In genomic region chr15:95447486-95447885, GRCh38 we compare ENCODE assay signal across 17 cellular contexts.
DNase-seq lines count a peak whose midpoint lies in the region; ATAC-seq and TF ChIP-seq lines count a peak whose summit lies in the region.
"Had no signal": no experiment of that assay in that cellular context is flagged by ENCODE, and none has a peak within 500 bp of the region (broad histone marks: within the 10 kb centered on the region; RNA-seq: fewer than 3 reads in every experiment).

No MANE protein-coding gene starts in this region.

- WGBS in neuronal stem cell (ENCODE audit: extremely low coverage in 2 of 2, insufficient read length in 2 of 2, insufficient replicate concordance in 1 of 2), 2 donors, result no CpG with 5 or more reads among the region's 4 CpGs

- no peak overlapping the region for H3K4ac ChIP-seq in neuronal stem cell (ENCODE audit: low read length)

- no peaks in the 10 kb centered on the region; the same call in 1 of the 2 replicates for H3K9me2 ChIP-seq in OCI-LY7 (ENCODE audit: insufficient read depth, low read length)

- H3K4me1 Mint-ChIP-seq in activated CD8-positive, alpha-beta memory T cell treated with anti-CD3 and anti-CD28 coated beads, Interleukin-2, amount 10 ng/mL, durations not matched to agents 7 days and 5 days, result peaks cover 24% of the 10 kb centered on the region
- peaks cover 29% of the 10 kb centered on the region for H3K4me1 Mint-ChIP-seq in CD4-positive, alpha-beta T cell (ENCODE audit: low read depth)
- peaks cover 39 to 52% of the 10 kb centered on the region in 2 donors for H3K4me1 Mint-ChIP-seq in immature natural killer cell
- H3K4me1 Mint-ChIP-seq: GM23338 had no signal

- H3K27me3 ChIP-seq in CD4-positive, alpha-beta T cell (ENCODE audit: control insufficient read depth, insufficient read depth, low read length), result no peaks in the 10 kb centered on the region
- no peaks in the 10 kb centered on the region for H3K27me3 ChIP-seq in neuronal stem cell (ENCODE audit: control insufficient read depth in 3 of 3, insufficient read depth in 3 of 3, low read depth in 1 of 3, low read length in 3 of 3)

- no TSS peak for BruUV-seq in OCI-LY7 (replicated peaks; lab: Mats Ljungman, UMichigan)

- no peak overlapping the region for H3K4me3 Mint-ChIP-seq in activated CD8-positive, alpha-beta memory T cell treated with anti-CD3 and anti-CD28 coated beads, Interleukin-2, amount 10 ng/mL, durations not matched to agents 7 days and 5 days
- H3K4me3 Mint-ChIP-seq in CD4-positive, alpha-beta T cell, result peak overlapping the region; percentile 56
- H3K4me3 Mint-ChIP-seq in immature natural killer cell, result peak overlapping the region in 4 of 5 donors; percentile 48 to 71 (median 68)
- H3K4me3 Mint-ChIP-seq: GM23338 had no signal

- H3K36me3 Mint-ChIP-seq in activated CD8-positive, alpha-beta memory T cell treated with anti-CD3 and anti-CD28 coated beads, Interleukin-2, amount 10 ng/mL, durations not matched to agents 7 days and 5 days, result peaks cover 3% of the 10 kb centered on the region
- H3K36me3 Mint-ChIP-seq in CD4-positive, alpha-beta T cell (ENCODE audit: low read depth), result no peaks in the 10 kb centered on the region
- H3K36me3 Mint-ChIP-seq in immature natural killer cell, result peaks cover 0 to 11% (median 0%) of the 10 kb centered on the region in 3 donors

- H3K36me3 ChIP-seq in neuronal stem cell (replicated peaks in 1 of 2; ENCODE audit: control insufficient read depth in 2 of 2, insufficient read depth in 2 of 2, low read length in 2 of 2) (no peaks in the 10 kb centered on the region), OCI-LY7 (ENCODE audit: insufficient read depth, low read length) (no peaks in the 10 kb centered on the region)

- intact Hi-C loops in CD4-positive, alpha-beta T cell (cut with DNase I, micrococcal nuclease), result no loop called here
- intact Hi-C loops in OCI-LY7 (cut with micrococcal nuclease; ENCODE audit: unreplicated experiment), result no loop called here

- H3K18ac ChIP-seq in neuronal stem cell (ENCODE audit: low read length), result no peak overlapping the region

- no peaks in the 10 kb centered on the region for H4K20me1 ChIP-seq in OCI-LY7 (ENCODE audit: insufficient read depth, low read length)

- peaks cover 3% of the 10 kb centered on the region for H3K9me3 Mint-ChIP-seq in activated CD8-positive, alpha-beta memory T cell treated with anti-CD3 and anti-CD28 coated beads, Interleukin-2, amount 10 ng/mL, durations not matched to agents 7 days and 5 days (ENCODE audit: low read depth)
- H3K9me3 Mint-ChIP-seq in CD4-positive, alpha-beta T cell, result peaks cover 3% of the 10 kb centered on the region
- H3K9me3 Mint-ChIP-seq in immature natural killer cell, result peaks cover 0 to 7% (median 0%) of the 10 kb centered on the region in 6 donors
- H3K9me3 Mint-ChIP-seq: GM23338 had no signal

- CTCF ChIA-PET in activated CD8-positive, alpha-beta memory T cell treated with anti-CD3 and anti-CD28 coated beads, Interleukin-2, amount 10 ng/mL, durations not matched to agents 7 days and 5 days (lab: Charles Lee), result no interaction called here
- CTCF ChIA-PET in CD4-positive, alpha-beta T cell (lab: Charles Lee), result no interaction called here
- CTCF ChIA-PET in OCI-LY7 (lab: Charles Lee; ENCODE audit: unreplicated experiment), result no interaction called here

- no peak overlapping the region for H3K4me2 ChIP-seq in neuronal stem cell (ENCODE audit: insufficient read depth, low read length, poor library complexity, severe bottlenecking)
- H3K4me2 ChIP-seq in OCI-LY7 (ENCODE audit: low read length), result no peak overlapping the region
- H3K4me2 ChIP-seq: GM23338 had no signal

- no peak overlapping the region for H2BK120ac ChIP-seq in neuronal stem cell (ENCODE audit: low read depth, low read length)

- no peak overlapping the region for H3K23ac ChIP-seq in neuronal stem cell (ENCODE audit: low read depth, low read length, poor library complexity)

- POLR2A ChIA-PET in CD4-positive, alpha-beta T cell (lab: Charles Lee), result no interaction called here
- POLR2A ChIA-PET in OCI-LY7 (lab: Charles Lee), result interaction anchor here (0.6 to 1.6 kb wide), 4 partner anchors 9 to 831 kb away, joined by 3 to 7 read pairs (median 3); no protein-coding TSS in a partner anchor

- no peak for TF ChIP-seq CTCF in CD4-positive, alpha-beta T cell (IDR thresholded peaks at IDR 0.05)
- no peak for TF ChIP-seq CTCF in OCI-LY7 (conservative IDR thresholded peaks at IDR 0.05; ENCODE audit: low read length)

- H3K27ac Mint-ChIP-seq in activated CD8-positive, alpha-beta memory T cell treated with anti-CD3 and anti-CD28 coated beads, Interleukin-2, amount 10 ng/mL, durations not matched to agents 7 days and 5 days, result no peak overlapping the region
- no peak overlapping the region for H3K27ac Mint-ChIP-seq in CD4-positive, alpha-beta T cell
- H3K27ac Mint-ChIP-seq in immature natural killer cell, result peak overlapping the region in 1 of 6 donors; percentile 65
- H3K27ac Mint-ChIP-seq: GM23338 had no signal

- no peak overlapping the region for H2BK5ac ChIP-seq in neuronal stem cell (ENCODE audit: low read length)

- H4K8ac ChIP-seq in neuronal stem cell (ENCODE audit: low read depth, low read length), result no peak overlapping the region

- H3K14ac ChIP-seq in neuronal stem cell (ENCODE audit: low read length), result no peak overlapping the region

- H2AK5ac ChIP-seq in neuronal stem cell (ENCODE audit: low read depth, low read length), result no peak overlapping the region

- no peak overlapping the region for H3K9ac ChIP-seq in neuronal stem cell (ENCODE audit: low read depth, low read length, poor library complexity)

- H2BK12ac ChIP-seq in neuronal stem cell (ENCODE audit: low read length), result no peak overlapping the region

- H3K9me3 ChIP-seq in CD4-positive, alpha-beta T cell (ENCODE audit: control insufficient read depth, low read length), result no peaks in the 10 kb centered on the region
- H3K9me3 ChIP-seq in neuronal stem cell (replicated peaks in 1 of 2; ENCODE audit: control insufficient read depth in 2 of 2, insufficient read depth in 1 of 2, low read depth in 1 of 2, low read length in 2 of 2), result no peaks in the 10 kb centered on the region
- H3K9me3 ChIP-seq in OCI-LY7 (ENCODE audit: low read length), result no peaks in the 10 kb centered on the region

- H4K91ac ChIP-seq in neuronal stem cell (ENCODE audit: low read depth, low read length, poor library complexity), result no peak overlapping the region

- no peak for DNase-seq in activated CD8-positive, alpha-beta memory T cell treated with anti-CD3 and anti-CD28 coated beads, Interleukin-2, amount 10 ng/mL, durations not matched to agents 7 days and 5 days
- no peak for DNase-seq in activated CD8-positive, alpha-beta memory T cell treated with anti-CD3 and anti-CD28 coated beads, Interleukin-2, amount 50 U/mL, for 4 hours
- DNase-seq in CD4-positive, alpha-beta T cell, result no peak
- DNase-seq in immature natural killer cell (no peak), neuronal stem cell (ENCODE audit: low spot score) (no peak), RKO (ENCODE audit: low spot score) (no peak), OCI-LY7 (ENCODE audit: low spot score) (no peak)
- DNase-seq: DMS79, NCI-H1694 treated with DMSO at 0.1 percent for 48 hours, NCI-H524, NCI-H82, RPMI8226, SHP77 treated with DMSO at 0.1 percent for 48 hours had no signal

- H2BK15ac ChIP-seq in neuronal stem cell (ENCODE audit: low read length), result no peak overlapping the region

- H2AFZ ChIP-seq in neuronal stem cell (ENCODE audit: low read length) (peak overlapping the region; percentile 1), OCI-LY7 (ENCODE audit: low read length) (no peak overlapping the region)
- H2AFZ ChIP-seq: GM23338 had no signal

- peaks cover 40% of the 10 kb centered on the region for H3K27me3 Mint-ChIP-seq in activated CD8-positive, alpha-beta memory T cell treated with anti-CD3 and anti-CD28 coated beads, Interleukin-2, amount 10 ng/mL, durations not matched to agents 7 days and 5 days
- no peaks in the 10 kb centered on the region for H3K27me3 Mint-ChIP-seq in CD4-positive, alpha-beta T cell
- peaks cover 6 to 10% (median 10%) of the 10 kb centered on the region in 3 donors for H3K27me3 Mint-ChIP-seq in immature natural killer cell (ENCODE audit: low read depth in 3 of 3)

- H3K79me1 ChIP-seq in neuronal stem cell (ENCODE audit: low read depth, low read length), result no peaks in the 10 kb centered on the region

- H3K27ac ChIP-seq in CD4-positive, alpha-beta T cell (ENCODE audit: low read depth, low read length), result no peak overlapping the region
- H3K27ac ChIP-seq in neuronal stem cell (replicated peaks; ENCODE audit: low read length) (no peak overlapping the region), OCI-LY7 (ENCODE audit: low read depth, low read length, poor library complexity, severe bottlenecking) (no peak overlapping the region)

- H3K4me3 ChIP-seq in neuronal stem cell (ENCODE audit: low read length in 2 of 2) (no peak overlapping the region), OCI-LY7 (ENCODE audit: low read depth, low read length, poor library complexity, severe bottlenecking) (no peak overlapping the region)
- H3K4me3 ChIP-seq: GM23338, K562 had no signal

- no peaks in the 10 kb centered on the region for H3K79me2 ChIP-seq in OCI-LY7 (ENCODE audit: insufficient read depth, low read depth, low read length)

- peaks cover 0 to 8% of the 10 kb centered on the region in 2 donors for H3K4me1 ChIP-seq in neuronal stem cell (ENCODE audit: control insufficient read depth in 2 of 2, insufficient read depth in 1 of 2, low read depth in 1 of 2, low read length in 2 of 2)
- H3K4me1 ChIP-seq in OCI-LY7 (ENCODE audit: insufficient read depth, low read length, poor library complexity, severe bottlenecking), result no peaks in the 10 kb centered on the region

- ATAC-seq in activated CD8-positive, alpha-beta memory T cell treated with anti-CD3 and anti-CD28 coated beads, Interleukin-2, amount 10 ng/mL, durations not matched to agents 7 days and 5 days, result peak; percentile 6
- ATAC-seq in CD4-positive, alpha-beta T cell (ENCODE audit: poor library complexity), result no peak
- ATAC-seq in HG03196 (IDR thresholded peaks at IDR 0.05; ENCODE audit: unreplicated experiment), result no peak
- ATAC-seq: GM23338, HCT116, K562 had no signal
